In the genomic region with DNA sequence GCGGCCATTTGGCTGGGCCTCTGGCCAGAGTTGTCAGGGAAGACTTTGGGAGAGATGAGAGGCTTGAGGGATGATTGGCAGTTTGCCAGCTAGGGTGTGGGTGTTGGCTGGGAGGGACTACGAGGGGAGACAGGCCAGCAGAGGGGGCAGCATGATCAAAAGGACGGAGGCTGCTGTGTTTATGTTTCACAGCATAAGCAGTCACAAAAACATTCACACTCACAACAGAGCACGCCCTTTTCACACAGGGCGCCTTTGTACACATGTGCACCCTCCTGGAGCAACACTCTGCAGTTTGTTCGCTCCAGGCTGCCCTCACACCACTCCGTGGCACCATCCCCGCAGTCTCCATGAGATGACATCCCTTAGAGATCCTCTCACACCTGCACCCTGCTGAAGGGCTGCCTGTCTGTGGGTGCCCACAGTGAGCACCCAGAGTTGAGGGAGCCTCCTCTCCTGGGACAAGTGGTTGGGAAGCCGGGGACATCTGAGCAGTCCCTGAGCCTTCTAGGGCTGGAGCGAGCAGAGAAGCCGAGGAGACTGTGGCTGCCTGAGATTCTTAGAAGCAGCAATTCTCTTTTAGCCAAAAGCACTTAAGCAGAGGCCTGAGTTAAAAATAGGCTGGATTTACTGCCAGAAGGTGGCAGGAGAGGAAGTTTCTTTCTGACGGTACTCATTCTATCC, we compare ENCODE assay signal across 8 cellular contexts. TPM values are rescaled to one million over a fixed set of nuclear protein-coding genes. Genes with fewer than 3 reads are reported as not detected.
A peak's percentile ranks its signal among the peaks of the same experiment; 100 is the strongest.
DNase-seq lines count a peak whose midpoint lies in the region; ATAC-seq and TF ChIP-seq lines count a peak whose summit lies in the region.

No MANE protein-coding gene starts in this region.

- H3K27ac ChIP-seq in foreskin keratinocyte = peak overlapping the region; percentile 16

- peak; percentile 17 for ATAC-seq in foreskin keratinocyte

- TF ChIP-seq CTCF in foreskin keratinocyte (conservative IDR thresholded peaks at IDR 0.05) (peak; percentile 75), progenitor cell of endocrine pancreas (IDR thresholded peaks at IDR 0.05; ENCODE audit: unreplicated experiment) (peak; percentile 41), GM13976 (IDR thresholded peaks at IDR 0.05; ENCODE audit: borderline replicate concordance, control extremely low read depth, extremely low read depth, insufficient read depth, missing control alignments) (no peak)

- no peak overlapping the region for H3K27ac Mint-ChIP-seq in progenitor cell of endocrine pancreas

- H3K36me3 Mint-ChIP-seq in progenitor cell of endocrine pancreas (ENCODE audit: insufficient read depth) = no peaks in the 10 kb centered on the region

- DNase-seq in DMS79 treated with DMSO at 0.1 percent for 48 hours (lab: John Stamatoyannopoulos, UW) (peak; percentile 82), NAMALWA (ENCODE audit: low spot score) (peak; percentile 74), SKM-1 (lab: John Stamatoyannopoulos, UW; ENCODE audit: unreplicated experiment) (peak; percentile 65), foreskin keratinocyte (peak in 1 of 2 donors; percentile 44), progenitor cell of endocrine pancreas (ENCODE audit: low spot score, unreplicated experiment) (no peak), NCI-H2029 treated with DMSO at 0.1 percent for 48 hours (lab: John Stamatoyannopoulos, UW) (no peak), foreskin melanocyte (no peak), GM13976 (ENCODE audit: low spot score) (no peak)

- peaks cover 35% of the 10 kb centered on the region for H3K27me3 Mint-ChIP-seq in progenitor cell of endocrine pancreas

- H3K4me1 Mint-ChIP-seq in progenitor cell of endocrine pancreas (ENCODE audit: low read depth) = peaks cover 3% of the 10 kb centered on the region

- H3K9me3 Mint-ChIP-seq in progenitor cell of endocrine pancreas (ENCODE audit: low read depth) = no peaks in the 10 kb centered on the region

- in situ Hi-C loops in GM13976 (cut with MboI; ENCODE audit: low sequenced_read_pairs, unreplicated experiment) = loop anchor here (5.0 kb wide), 1 partner anchor 73 kb away; no protein-coding TSS in a partner anchor

- no peak overlapping the region for H3K4me3 Mint-ChIP-seq in progenitor cell of endocrine pancreas (ENCODE audit: low read depth)

- H3K4me1 ChIP-seq in foreskin keratinocyte = no peaks in the 10 kb centered on the region

- H3K27me3 ChIP-seq in foreskin keratinocyte = peaks cover 14% of the 10 kb centered on the region

RNA-seq across cellular contexts. Expression of a gene that starts 15.4 kb away (rescaled TPM):
- 4.1 and 4.2 TPM in 2 replicates for total RNA-seq in foreskin keratinocyte
- polyA plus RNA-seq in foreskin keratinocyte = 4.3 and 5.0 TPM in 2 replicates
- total RNA-seq in progenitor cell of endocrine pancreas = 9.0 and 10.5 TPM in 2 replicates

RNA-seq across cellular contexts. Expression of a gene that starts 30.5 kb away (rescaled TPM):
- total RNA-seq in foreskin keratinocyte = 10.0 and 10.9 TPM in 2 replicates
- polyA plus RNA-seq in foreskin keratinocyte = 16.8 and 17.7 TPM in 2 replicates
- 45.5 and 46.8 TPM in 2 replicates for total RNA-seq in progenitor cell of endocrine pancreas

RNA-seq across cellular contexts. Expression of a gene that starts 33.6 kb away (rescaled TPM):
- total RNA-seq in foreskin keratinocyte (27.3 and 48.2 TPM in 2 replicates), progenitor cell of endocrine pancreas (22.1 and 22.2 TPM in 2 replicates)
- 25.7 and 41.9 TPM in 2 replicates for polyA plus RNA-seq in foreskin keratinocyte

RNA-seq across cellular contexts. Expression of a gene that starts 41.6 kb away (rescaled TPM):
- total RNA-seq in foreskin keratinocyte (63.0 and 65.0 TPM in 2 replicates), progenitor cell of endocrine pancreas (33.3 and 35.5 TPM in 2 replicates)
- 78.9 and 81.8 TPM in 2 replicates for polyA plus RNA-seq in foreskin keratinocyte

RNA-seq across cellular contexts. Expression of a gene that starts 43.0 kb away (rescaled TPM):
- 214 and 242 TPM in 2 replicates for total RNA-seq in foreskin keratinocyte
- polyA plus RNA-seq in foreskin keratinocyte = 201 and 244 TPM in 2 replicates
- 20.9 and 22.1 TPM in 2 replicates for total RNA-seq in progenitor cell of endocrine pancreas

Comparison
In these comparisons a context has a peak if more than half of its experiments do, and no peak if none do; other contexts are left out.
1. DNase-seq: peak in DMS79 treated with DMSO at 0.1 percent for 48 hours (single experiment), NAMALWA (single experiment) and SKM-1 (single experiment); none in progenitor cell of endocrine pancreas (single experiment), NCI-H2029 treated with DMSO at 0.1 percent for 48 hours (single experiment), foreskin melanocyte (single experiment) and GM13976 (single experiment).